ENCODE assay signal across 8 cellular contexts in the genomic region with DNA sequence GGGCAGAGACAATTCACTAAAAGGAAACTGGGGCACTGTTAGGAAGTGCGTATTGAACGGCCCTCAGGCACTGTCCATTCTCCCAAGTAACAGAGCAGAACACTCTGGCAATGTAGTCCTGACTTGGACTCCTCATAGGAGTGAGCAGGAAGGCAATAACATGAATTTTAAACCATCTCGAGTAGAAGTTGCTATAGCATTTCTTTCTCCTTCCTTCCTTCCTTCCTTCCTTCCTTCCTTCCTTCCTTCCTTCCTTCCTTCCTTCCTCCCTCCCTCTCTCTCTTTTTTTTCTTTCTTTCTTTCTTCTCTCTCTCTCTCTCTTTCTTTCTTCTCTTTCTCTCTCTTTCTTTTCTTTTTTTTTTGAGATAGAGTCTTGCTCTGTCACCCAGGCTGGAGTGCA.
"Had no signal": no experiment of that assay in that cellular context is flagged by ENCODE, and none has a peak within 500 bp of the region (broad histone marks: within the 10 kb centered on the region; RNA-seq: fewer than 3 reads in every experiment).

No MANE protein-coding gene starts in this region.

- H3K27ac ChIP-seq: coronary artery, parathyroid adenoma, skin epidermis, WERI-Rb-1 had no signal

- H3K79me2 ChIP-seq: parathyroid adenoma had no signal

- H3K9me3 ChIP-seq: tibial artery had no signal

- H3K4me1 ChIP-seq: parathyroid adenoma had no signal

- H3K27me3 ChIP-seq: tibial artery had no signal

- H3K27ac Mint-ChIP-seq: activated CD8-positive, alpha-beta T cell treated with anti-CD3 and anti-CD28 coated beads for 36 hours; activated naive CD8-positive, alpha-beta T cell treated with anti-CD3 and anti-CD28 coated beads, Interleukin-2, amount 50 U/mL, for 24 hours; activated T-cell treated with anti-CD3 and anti-CD28 coated beads, Interleukin-2, amount 50 U/mL, for 72 hours had no signal

- H3K36me3 ChIP-seq: tibial artery, WERI-Rb-1 had no signal

- H3K9me3 Mint-ChIP-seq: activated CD8-positive, alpha-beta T cell treated with anti-CD3 and anti-CD28 coated beads for 36 hours; activated naive CD8-positive, alpha-beta T cell treated with anti-CD3 and anti-CD28 coated beads, Interleukin-2, amount 50 U/mL, for 24 hours; activated T-cell treated with anti-CD3 and anti-CD28 coated beads, Interleukin-2, amount 50 U/mL, for 72 hours had no signal

- H3K9ac ChIP-seq: parathyroid adenoma had no signal

- H3K4me3 ChIP-seq: skin epidermis, tibial artery had no signal

- H3K4me3 Mint-ChIP-seq: activated CD8-positive, alpha-beta T cell treated with anti-CD3 and anti-CD28 coated beads for 36 hours; activated naive CD8-positive, alpha-beta T cell treated with anti-CD3 and anti-CD28 coated beads, Interleukin-2, amount 50 U/mL, for 24 hours; activated T-cell treated with anti-CD3 and anti-CD28 coated beads, Interleukin-2, amount 50 U/mL, for 72 hours had no signal
